Comparison of ENCODE assay signal across 25 cellular contexts in the genomic region with DNA sequence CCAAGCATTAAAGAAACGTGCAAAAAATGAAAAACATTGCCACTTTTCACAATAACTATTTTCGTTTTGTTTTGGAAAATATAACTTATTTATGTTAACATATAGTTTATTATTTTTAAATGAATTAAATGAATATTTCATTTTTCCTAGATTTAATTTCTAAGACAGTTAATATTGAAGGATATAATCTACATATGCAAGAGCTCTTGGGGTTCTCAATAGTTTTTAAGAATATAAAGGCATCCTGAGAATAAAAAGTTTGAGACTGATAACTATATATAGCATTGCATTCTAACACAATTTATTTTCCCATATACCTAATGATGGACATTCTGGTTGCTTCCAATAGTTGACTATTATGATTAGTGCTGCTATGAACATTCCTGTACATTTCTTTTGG.
"Had no signal": no experiment of that assay in that cellular context is flagged by ENCODE, and none has a peak within 500 bp of the region (broad histone marks: within the 10 kb centered on the region; RNA-seq: fewer than 3 reads in every experiment).

No MANE protein-coding gene starts in this region.

- H3K4me3 Mint-ChIP-seq: effector memory CD8-positive, alpha-beta T cell; immature natural killer cell; naive thymus-derived CD4-positive, alpha-beta T cell; nephron; neural progenitor cell; stimulated activated effector memory CD8-positive, alpha-beta T cell treated with anti-CD3 and anti-CD28 coated beads, Interleukin-12 subunit alpha, Interleukin-12 subunit beta, amount 100 ng/mL, for 72 hours had no signal

- H3K79me2 ChIP-seq: hepatocyte, parathyroid adenoma had no signal

- H3K4me1 Mint-ChIP-seq: immature natural killer cell; naive thymus-derived CD4-positive, alpha-beta T cell; nephron; neural progenitor cell; stimulated activated effector memory CD8-positive, alpha-beta T cell treated with anti-CD3 and anti-CD28 coated beads, Interleukin-12 subunit alpha, Interleukin-12 subunit beta, amount 100 ng/mL, for 72 hours had no signal

- H3K4me1 ChIP-seq: gastrocnemius medialis, heart left ventricle, neural progenitor cell, parathyroid adenoma, stomach, testis, tibial nerve, upper lobe of left lung had no signal

- DNase-seq: cortex of kidney; effector memory CD8-positive, alpha-beta T cell; gastrocnemius medialis; heart left ventricle; immature natural killer cell; mammary epithelial cell; mesendoderm; midbrain; naive thymus-derived CD4-positive, alpha-beta T cell; stimulated activated CD4-positive, alpha-beta T cell treated with anti-CD3 and anti-CD28 coated beads, Interleukin-2, amount 100 ng/mL, for 24 hours; stimulated activated CD4-positive, alpha-beta T cell treated with anti-CD3 and anti-CD28 coated beads, Interleukin-4, amount 100 ng/mL, for 24 hours; stimulated activated naive CD4-positive, alpha-beta T cell treated with Interleukin-2 at 50 U/mL for 16 hours; stomach; substantia nigra; testis; upper lobe of left lung had no signal

- H2AFZ ChIP-seq: hepatocyte, neural progenitor cell, parathyroid adenoma had no signal

- H3K4me2 ChIP-seq: hepatocyte, neural progenitor cell had no signal

- H3K27me3 Mint-ChIP-seq: effector memory CD8-positive, alpha-beta T cell; naive thymus-derived CD4-positive, alpha-beta T cell; progenitor cell of endocrine pancreas had no signal

- H3K4me3 ChIP-seq: heart left ventricle, hepatocyte, neural progenitor cell, stomach, testis, tibial nerve, upper lobe of left lung had no signal

- H3K9ac ChIP-seq: neural progenitor cell, parathyroid adenoma had no signal

- H3K27ac ChIP-seq: gastrocnemius medialis, heart left ventricle, hepatocyte, neural progenitor cell, parathyroid adenoma, stomach, testis, tibial nerve, upper lobe of left lung had no signal

- H3K27ac Mint-ChIP-seq: effector memory CD8-positive, alpha-beta T cell; immature natural killer cell; naive thymus-derived CD4-positive, alpha-beta T cell; nephron; neural progenitor cell; progenitor cell of endocrine pancreas; stimulated activated effector memory CD8-positive, alpha-beta T cell treated with anti-CD3 and anti-CD28 coated beads, Interleukin-12 subunit alpha, Interleukin-12 subunit beta, amount 100 ng/mL, for 72 hours had no signal

- ATAC-seq: effector memory CD8-positive, alpha-beta T cell; gastrocnemius medialis; heart left ventricle; left lobe of liver; naive thymus-derived CD4-positive, alpha-beta T cell; sciatic nerve; stimulated activated effector memory CD8-positive, alpha-beta T cell treated with anti-CD3 and anti-CD28 coated beads, Interleukin-12 subunit alpha, Interleukin-12 subunit beta, amount 100 ng/mL, for 72 hours had no signal

- H3K27me3 ChIP-seq: gastrocnemius medialis, heart left ventricle, hepatocyte, neural progenitor cell, stomach, testis, tibial nerve, upper lobe of left lung had no signal

- H3K9me3 ChIP-seq: testis had no signal
